1 cellular context compared by ENCODE assay signal in the genomic region with DNA sequence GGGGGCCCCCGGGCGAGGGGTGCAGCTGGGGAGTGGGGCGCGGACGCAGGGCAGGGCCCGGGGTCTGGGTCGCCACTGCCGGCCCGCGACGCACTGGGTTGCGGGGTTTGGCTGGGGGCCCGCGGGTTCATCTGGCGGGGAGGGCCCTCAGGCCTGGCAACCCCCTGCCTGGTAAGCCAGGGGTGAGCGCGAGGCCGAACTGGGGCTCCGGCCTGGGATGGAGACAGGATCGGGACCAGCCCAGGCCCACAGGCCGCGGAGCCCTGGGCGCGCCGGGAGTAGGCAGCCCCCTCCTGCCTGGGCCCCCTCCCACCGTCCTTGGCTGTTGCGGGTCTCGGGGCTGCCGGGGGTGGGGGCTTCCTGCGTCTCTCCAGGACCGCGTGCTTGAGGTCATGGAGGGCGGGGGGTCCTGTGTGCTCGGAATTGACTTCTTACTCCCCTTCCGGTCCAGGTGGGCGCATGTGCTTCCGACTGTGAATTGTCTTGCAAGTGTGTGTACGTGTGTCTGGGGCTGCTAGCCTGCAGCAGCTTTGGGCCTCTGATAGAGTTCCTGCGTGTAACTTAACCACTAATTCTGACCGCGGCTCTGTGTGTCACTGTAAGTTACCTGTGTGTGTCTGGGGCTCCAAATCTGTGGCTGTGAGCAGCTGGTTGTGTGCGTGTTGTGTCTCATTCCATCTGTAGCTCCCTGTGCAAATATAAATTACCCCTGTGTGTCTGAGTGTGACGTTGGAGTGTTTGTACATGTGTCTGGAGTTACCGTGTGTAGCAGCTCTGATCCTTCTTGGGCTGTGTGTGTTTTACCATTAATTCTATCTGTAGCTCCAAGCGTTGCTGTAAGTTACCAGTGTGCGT.
A peak's percentile ranks its signal among the peaks of the same experiment; 100 is the strongest.
TF ChIP-seq lines count a peak whose summit lies in the region.

No MANE protein-coding gene starts in this region.

TF ChIP-seq in HepG2, 621 proteins besides CTCF, POLR2A, EP300 and RAD21 (continued from another document):
- TF ChIP-seq, protein P1, sequence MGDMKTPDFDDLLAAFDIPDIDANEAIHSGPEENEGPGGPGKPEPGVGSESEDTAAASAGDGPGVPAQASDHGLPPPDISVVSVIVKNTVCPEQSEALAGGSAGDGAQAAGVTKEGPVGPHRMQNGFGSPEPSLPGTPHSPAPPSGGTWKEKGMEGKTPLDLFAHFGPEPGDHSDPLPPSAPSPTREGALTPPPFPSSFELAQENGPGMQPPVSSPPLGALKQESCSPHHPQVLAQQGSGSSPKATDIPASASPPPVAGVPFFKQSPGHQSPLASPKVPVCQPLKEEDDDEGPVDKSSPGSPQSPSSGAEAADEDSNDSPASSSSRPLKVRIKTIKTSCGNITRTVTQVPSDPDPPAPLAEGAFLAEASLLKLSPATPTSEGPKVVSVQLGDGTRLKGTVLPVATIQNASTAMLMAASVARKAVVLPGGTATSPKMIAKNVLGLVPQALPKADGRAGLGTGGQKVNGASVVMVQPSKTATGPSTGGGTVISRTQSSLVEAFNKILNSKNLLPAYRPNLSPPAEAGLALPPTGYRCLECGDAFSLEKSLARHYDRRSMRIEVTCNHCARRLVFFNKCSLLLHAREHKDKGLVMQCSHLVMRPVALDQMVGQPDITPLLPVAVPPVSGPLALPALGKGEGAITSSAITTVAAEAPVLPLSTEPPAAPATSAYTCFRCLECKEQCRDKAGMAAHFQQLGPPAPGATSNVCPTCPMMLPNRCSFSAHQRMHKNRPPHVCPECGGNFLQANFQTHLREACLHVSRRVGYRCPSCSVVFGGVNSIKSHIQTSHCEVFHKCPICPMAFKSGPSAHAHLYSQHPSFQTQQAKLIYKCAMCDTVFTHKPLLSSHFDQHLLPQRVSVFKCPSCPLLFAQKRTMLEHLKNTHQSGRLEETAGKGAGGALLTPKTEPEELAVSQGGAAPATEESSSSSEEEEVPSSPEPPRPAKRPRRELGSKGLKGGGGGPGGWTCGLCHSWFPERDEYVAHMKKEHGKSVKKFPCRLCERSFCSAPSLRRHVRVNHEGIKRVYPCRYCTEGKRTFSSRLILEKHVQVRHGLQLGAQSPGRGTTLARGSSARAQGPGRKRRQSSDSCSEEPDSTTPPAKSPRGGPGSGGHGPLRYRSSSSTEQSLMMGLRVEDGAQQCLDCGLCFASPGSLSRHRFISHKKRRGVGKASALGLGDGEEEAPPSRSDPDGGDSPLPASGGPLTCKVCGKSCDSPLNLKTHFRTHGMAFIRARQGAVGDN (CRISPR knock-in tag; IDR thresholded peaks at IDR 0.05): peak; percentile 72
